In the genomic region with DNA sequence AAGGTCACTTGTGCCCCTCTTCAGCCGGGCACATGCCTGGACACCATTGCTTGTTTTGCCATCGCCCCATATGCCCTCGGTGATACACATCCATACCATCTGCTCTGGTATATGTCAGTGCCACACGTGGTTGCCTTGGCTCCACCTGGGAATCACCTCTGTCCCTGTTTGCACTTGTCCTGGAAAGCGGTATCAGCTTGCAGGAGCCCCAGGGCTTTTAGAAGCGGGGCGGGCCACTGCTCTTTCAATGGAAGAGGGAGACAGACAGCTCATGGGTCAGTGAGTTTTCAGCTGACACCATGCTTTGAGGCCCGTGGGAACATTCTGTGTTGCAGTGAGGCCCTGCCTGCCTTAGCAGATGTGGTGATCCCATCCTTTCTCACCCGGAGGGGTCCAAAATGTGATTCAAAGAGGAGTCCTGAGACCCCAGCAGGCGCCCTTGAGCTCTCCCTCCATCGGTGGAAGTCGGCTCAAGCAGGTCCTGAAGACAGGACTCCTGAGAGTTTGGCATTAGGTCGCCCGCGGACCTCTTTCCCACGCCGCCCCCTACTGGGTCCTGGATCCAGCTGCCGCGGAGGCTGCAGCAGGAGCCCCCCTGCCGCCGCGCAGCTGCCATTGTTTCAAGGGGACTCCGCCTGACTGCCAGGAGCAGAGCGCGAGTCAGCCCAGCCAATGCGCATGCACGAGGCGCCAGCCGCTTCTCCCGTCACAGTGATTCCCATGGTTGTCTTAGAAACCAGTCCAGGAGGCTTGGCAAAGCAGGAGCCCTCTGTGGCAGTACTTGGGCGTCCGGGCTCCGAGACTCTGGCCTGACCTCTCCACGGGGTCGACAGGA, we compare ENCODE assay signal across 17 cellular contexts.
DNase-seq lines count a peak whose midpoint lies in the region; ATAC-seq and TF ChIP-seq lines count a peak whose summit lies in the region.
"Had no signal": no experiment of that assay in that cellular context is flagged by ENCODE, and none has a peak within 500 bp of the region (broad histone marks: within the 10 kb centered on the region; RNA-seq: fewer than 3 reads in every experiment).

No MANE protein-coding gene starts in this region.

- no peaks in the 10 kb centered on the region for H3F3A ChIP-seq in SK-N-SH (replicated peaks; ENCODE audit: insufficient read depth)

- no peak for TF ChIP-seq CTCF in SK-N-SH (IDR thresholded peaks at IDR 0.05)

- no peak overlapping the region for H3K4me2 ChIP-seq in SK-N-SH
- H3K4me2 ChIP-seq: GM23338 had no signal

- H3K4me3 ChIP-seq in SK-N-SH (ENCODE audit: low read depth in 2 of 2, low read length in 1 of 2) = no peak overlapping the region
- H3K4me3 ChIP-seq in aorta (ENCODE audit: low read length in 2 of 2) = no peak overlapping the region
- H3K4me3 ChIP-seq: GM12878, GM23338 had no signal

- DNase-seq in NCI-H82 (lab: John Stamatoyannopoulos, UW) = peak; percentile 52
- DNase-seq in NCI-H82 treated with DMSO at 0.1 percent for 48 hours (lab: John Stamatoyannopoulos, UW; ENCODE audit: unreplicated experiment) = no peak
- peak; percentile 44 for DNase-seq in NCI-H2081 treated with DMSO at 0.1 percent for 48 hours (lab: John Stamatoyannopoulos, UW)
- peak; percentile 61 for DNase-seq in SK-N-SH
- no peak for DNase-seq in aorta
- no peak for DNase-seq in GF-D8 (lab: John Stamatoyannopoulos, UW)
- no peak for DNase-seq in activated CD4-positive, alpha-beta T cell treated with anti-CD3 and anti-CD28 coated beads, Interleukin-2, amount 50 U/mL, for 48 hours
- DNase-seq in stimulated activated CD4-positive, alpha-beta T cell treated with anti-CD3 and anti-CD28 coated beads, Interleukin-2, amount 100 ng/mL, for 48 hours = no peak
- DNase-seq: DMS79 treated with DMSO at 0.1 percent for 48 hours, NCI-H1436, NCI-H524, RPMI8226, SIG-M5, T-helper 2 cell had no signal

- H3K9me2 ChIP-seq in SK-N-SH = no peaks in the 10 kb centered on the region

- no peak overlapping the region for H2AFZ ChIP-seq in SK-N-SH (ENCODE audit: low read depth)
- H2AFZ ChIP-seq: GM23338 had no signal

- no peaks in the 10 kb centered on the region for H3K79me2 ChIP-seq in SK-N-SH (ENCODE audit: insufficient read depth)

- H3K27ac ChIP-seq in SK-N-SH (ENCODE audit: low read depth in 2 of 2, low read length in 1 of 2) = no peak overlapping the region
- H3K27ac ChIP-seq in aorta (ENCODE audit: low read depth in 1 of 2, low read length in 2 of 2) = no peak overlapping the region

- TF ChIP-seq EP300 in SK-N-SH (IDR thresholded peaks at IDR 0.05; ENCODE audit: borderline replicate concordance in 1 of 2, low read depth in 1 of 2, low read length in 1 of 2) = no peak

- H3K36me3 ChIP-seq in SK-N-SH (replicated peaks in 1 of 2; ENCODE audit: control insufficient read depth in 1 of 2, insufficient read depth in 2 of 2, low read length in 1 of 2) (no peaks in the 10 kb centered on the region), aorta (ENCODE audit: control insufficient read depth in 1 of 2, insufficient read depth in 2 of 2, low read length in 1 of 2) (no peaks in the 10 kb centered on the region)

- H3K9ac ChIP-seq in SK-N-SH = no peak overlapping the region

- WGBS in SK-N-SH (ENCODE audit: low lambda C conversion rate) = 7% methylated on average over 7 of the region's 35 CpGs
- WGBS in aorta, 2 donors = 70 to 75% methylated on average over 35 of the region's 35 CpGs

- ATAC-seq in aorta (ENCODE audit: low FRiP score) = peak; percentile 19
- ATAC-seq: GM12878, GM23338, HCT116 had no signal

- no peak for TF ChIP-seq RAD21 in SK-N-SH (IDR thresholded peaks at IDR 0.05; ENCODE audit: low read length)

- intact Hi-C loops in aorta (cut with DNase I) = no loop called here

- H3K9me3 ChIP-seq in SK-N-SH = no peaks in the 10 kb centered on the region
- no peaks in the 10 kb centered on the region for H3K9me3 ChIP-seq in aorta (ENCODE audit: control insufficient read depth, low read length)

- H3K4me1 ChIP-seq in SK-N-SH (ENCODE audit: control insufficient read depth in 1 of 2, insufficient read depth in 2 of 2, low read depth in 1 of 2, low read length in 1 of 2) (peaks cover 0 to 3% of the 10 kb centered on the region in 2 experiments; a peak in 1 of 4 replicates), aorta (ENCODE audit: control insufficient read depth in 1 of 2, insufficient read depth in 2 of 2, low read length in 2 of 2) (no peaks in the 10 kb centered on the region)

- H4K20me1 ChIP-seq in SK-N-SH (ENCODE audit: insufficient read depth) = no peaks in the 10 kb centered on the region

- CTCF ChIA-PET in SK-N-SH (lab: Yijun Ruan, JAX) = interaction anchor here (0.9 kb wide), 1 partner anchor 109 kb away, joined by 3 read pairs; no protein-coding TSS in a partner anchor

- POLR2A ChIA-PET in SK-N-SH (lab: Yijun Ruan, JAX) = no interaction called here

- no peaks in the 10 kb centered on the region for H3K27me3 ChIP-seq in SK-N-SH (ENCODE audit: insufficient read depth)
- no peaks in the 10 kb centered on the region for H3K27me3 ChIP-seq in aorta (ENCODE audit: control insufficient read depth in 1 of 2, insufficient read depth in 2 of 2, low read length in 1 of 2)

TF ChIP-seq in SK-N-SH, 30 proteins besides CTCF, POLR2A, EP300 and RAD21:
- no peak for TF ChIP-seq EZH2phosphoT487 (IDR thresholded peaks at IDR 0.05; ENCODE audit: borderline replicate concordance, low read depth)
- no peak for TF ChIP-seq TEAD4 (IDR thresholded peaks at IDR 0.05; ENCODE audit: borderline replicate concordance, insufficient read depth)
- no peak for TF ChIP-seq POLR2AphosphoS5 (IDR thresholded peaks at IDR 0.05; ENCODE audit: low read depth, low read length)
- TF ChIP-seq NRF1 (IDR thresholded peaks at IDR 0.05; ENCODE audit: low read depth, low read length) = peak; percentile 34; the same call in 1 of the 2 replicates
- TF ChIP-seq, protein P1, sequence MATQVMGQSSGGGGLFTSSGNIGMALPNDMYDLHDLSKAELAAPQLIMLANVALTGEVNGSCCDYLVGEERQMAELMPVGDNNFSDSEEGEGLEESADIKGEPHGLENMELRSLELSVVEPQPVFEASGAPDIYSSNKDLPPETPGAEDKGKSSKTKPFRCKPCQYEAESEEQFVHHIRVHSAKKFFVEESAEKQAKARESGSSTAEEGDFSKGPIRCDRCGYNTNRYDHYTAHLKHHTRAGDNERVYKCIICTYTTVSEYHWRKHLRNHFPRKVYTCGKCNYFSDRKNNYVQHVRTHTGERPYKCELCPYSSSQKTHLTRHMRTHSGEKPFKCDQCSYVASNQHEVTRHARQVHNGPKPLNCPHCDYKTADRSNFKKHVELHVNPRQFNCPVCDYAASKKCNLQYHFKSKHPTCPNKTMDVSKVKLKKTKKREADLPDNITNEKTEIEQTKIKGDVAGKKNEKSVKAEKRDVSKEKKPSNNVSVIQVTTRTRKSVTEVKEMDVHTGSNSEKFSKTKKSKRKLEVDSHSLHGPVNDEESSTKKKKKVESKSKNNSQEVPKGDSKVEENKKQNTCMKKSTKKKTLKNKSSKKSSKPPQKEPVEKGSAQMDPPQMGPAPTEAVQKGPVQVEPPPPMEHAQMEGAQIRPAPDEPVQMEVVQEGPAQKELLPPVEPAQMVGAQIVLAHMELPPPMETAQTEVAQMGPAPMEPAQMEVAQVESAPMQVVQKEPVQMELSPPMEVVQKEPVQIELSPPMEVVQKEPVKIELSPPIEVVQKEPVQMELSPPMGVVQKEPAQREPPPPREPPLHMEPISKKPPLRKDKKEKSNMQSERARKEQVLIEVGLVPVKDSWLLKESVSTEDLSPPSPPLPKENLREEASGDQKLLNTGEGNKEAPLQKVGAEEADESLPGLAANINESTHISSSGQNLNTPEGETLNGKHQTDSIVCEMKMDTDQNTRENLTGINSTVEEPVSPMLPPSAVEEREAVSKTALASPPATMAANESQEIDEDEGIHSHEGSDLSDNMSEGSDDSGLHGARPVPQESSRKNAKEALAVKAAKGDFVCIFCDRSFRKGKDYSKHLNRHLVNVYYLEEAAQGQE (IDR thresholded peaks at IDR 0.05; ENCODE audit: low read depth, low read length) = no peak
- no peak for TF ChIP-seq FOXJ3 (CRISPR knock-in tag; IDR thresholded peaks at IDR 0.05)

Comparison
In these comparisons a context has a peak if more than half of its experiments do, and no peak if none do; other contexts are left out.
1. DNase-seq: peak in NCI-H82 (single experiment), NCI-H2081 treated with DMSO at 0.1 percent for 48 hours (single experiment) and SK-N-SH (single experiment); none in NCI-H82 treated with DMSO at 0.1 percent for 48 hours (single experiment), aorta (0 of 2), GF-D8 (single experiment), activated CD4-positive, alpha-beta T cell treated with anti-CD3 and anti-CD28 coated beads, Interleukin-2, amount 50 U/mL, for 48 hours (0 of 2) and stimulated activated CD4-positive, alpha-beta T cell treated with anti-CD3 and anti-CD28 coated beads, Interleukin-2, amount 100 ng/mL, for 48 hours (0 of 2).